8 cellular contexts compared by ENCODE assay signal in the genomic region with DNA sequence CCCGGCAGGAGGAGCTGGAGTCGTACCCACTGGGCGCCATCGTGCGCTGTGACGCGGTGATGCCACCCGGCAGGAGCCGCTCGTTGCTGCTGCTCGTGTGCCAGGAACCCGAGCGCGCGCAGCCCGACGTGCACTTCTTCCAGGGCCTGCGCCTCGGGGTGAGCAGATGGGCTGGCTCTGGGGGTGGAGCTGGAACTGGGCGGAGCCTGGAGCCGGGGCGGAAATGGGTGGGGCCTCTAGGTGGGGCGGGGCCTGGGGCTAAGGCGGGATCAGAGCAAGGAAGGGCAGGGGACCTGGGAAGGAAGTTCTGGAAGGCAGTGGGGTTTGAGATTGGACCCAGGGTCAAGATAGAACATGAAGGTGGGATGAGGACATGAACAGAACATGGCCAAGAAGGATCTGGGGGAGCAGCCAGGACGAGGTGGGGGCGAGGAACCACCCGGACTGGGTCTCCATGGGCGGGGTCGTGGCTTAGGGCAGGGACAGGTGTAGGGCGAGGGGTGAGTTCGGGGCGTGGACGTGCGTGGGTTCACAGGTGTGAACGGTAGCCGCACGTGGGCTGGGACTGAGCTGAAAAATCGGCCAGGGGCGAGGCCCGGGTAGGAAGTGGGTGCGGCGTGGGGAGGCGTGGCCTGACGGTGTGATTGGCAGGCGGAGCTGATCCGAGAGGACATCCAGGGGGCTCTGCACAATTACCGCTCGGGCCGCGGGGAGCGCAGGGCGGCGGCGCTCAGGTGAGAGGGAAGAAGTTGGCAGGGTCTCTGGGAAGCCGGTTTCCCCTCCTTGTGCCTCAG. TPM values are rescaled to one million over a fixed set of nuclear protein-coding genes. Genes with fewer than 3 reads are reported as not detected.
A peak's percentile ranks its signal among the peaks of the same experiment; 100 is the strongest.
DNase-seq lines count a peak whose midpoint lies in the region; ATAC-seq, FAIRE-seq and TF ChIP-seq lines count a peak whose summit lies in the region.

No MANE protein-coding gene starts in this region.

- no peak for TF ChIP-seq CTCF in GM12878 (IDR thresholded peaks at IDR 0.05 in 2 of 3, conservative IDR thresholded peaks at IDR 0.05 in 1 of 3; ENCODE audit: control insufficient read depth in 2 of 3, extremely low read depth in 1 of 3, insufficient read depth in 1 of 3, low read depth in 3 of 3, low read length in 3 of 3)

- TF ChIP-seq RAD21 in GM12878 (IDR thresholded peaks at IDR 0.05; ENCODE audit: insufficient read depth, low read depth, low read length), result no peak

- H3K9ac ChIP-seq in GM12878 (ENCODE audit: control insufficient read depth, insufficient read depth, low read length), result peak overlapping the region; percentile 13; the same call in 1 of the 2 replicates
- H3K9ac ChIP-seq in iPS-20b (ENCODE audit: low read depth, low read length), result peak overlapping the region; percentile 43; the same call in 1 of the 2 replicates

- H3K4me1 ChIP-seq in GM12878 (ENCODE audit: control insufficient read depth, insufficient read depth, low read length) (peaks cover 7% of the 10 kb centered on the region; the same call in 1 of the 2 replicates), iPS-20b (ENCODE audit: insufficient read depth, low read length) (peaks cover 8% of the 10 kb centered on the region; the same call in 1 of the 2 replicates)

- peak overlapping the region; percentile 97 for H3K4me2 ChIP-seq in GM12878 (ENCODE audit: control insufficient read depth, insufficient read depth)

- no peak for TF ChIP-seq EP300 in GM12878 (IDR thresholded peaks at IDR 0.05; ENCODE audit: borderline replicate concordance in 1 of 2, control insufficient read depth in 1 of 2, low read depth in 2 of 2, low read length in 2 of 2)

- H3K27ac Mint-ChIP-seq in T-helper 17 cell, result no peak overlapping the region

- H3K4me1 Mint-ChIP-seq in T-helper 17 cell, result peaks cover 19% of the 10 kb centered on the region

- WGBS in GM12878 (ENCODE audit: insufficient coverage, insufficient replicate concordance, low lambda C conversion rate, missing lambda C conversion rate), result 18% methylated on average over 46 of the region's 55 CpGs

- in situ Hi-C loops in GM12878 (cut with MboI), result no loop called here

- H3K27ac ChIP-seq in GM12878 (ENCODE audit: control insufficient read depth, insufficient read depth) (no peak overlapping the region), iPS-20b (ENCODE audit: low read length) (no peak overlapping the region)

- peaks cover 2% of the 10 kb centered on the region for H3K36me3 Mint-ChIP-seq in T-helper 17 cell (ENCODE audit: low read depth)

- H3K27me3 ChIP-seq in GM12878 (replicated peaks in 1 of 2; ENCODE audit: control insufficient read depth in 2 of 2, insufficient read depth in 2 of 2, low read length in 1 of 2) (no peaks in the 10 kb centered on the region; a peak in 1 of 4 replicates), iPS-20b (ENCODE audit: insufficient read depth, low read length) (peaks cover 71% of the 10 kb centered on the region)

- intact Hi-C loops in GM12878 (cut with micrococcal nuclease; ENCODE audit: unreplicated experiment), result no loop called here

- H3K9me3 ChIP-seq in T-helper 17 cell (ENCODE audit: control insufficient read depth, low read length, poor library complexity, severe bottlenecking) (no peaks in the 10 kb centered on the region), GM12878 (replicated peaks; ENCODE audit: control insufficient read depth, insufficient read depth, low read length) (no peaks in the 10 kb centered on the region; the same call in 2 of the 3 replicates), iPS-20b (ENCODE audit: insufficient read depth, low read depth, low read length) (no peaks in the 10 kb centered on the region)

- ATAC-seq in T-helper 17 cell, result peak; percentile 43
- peak; percentile 88 for ATAC-seq in GM12878

- H3K4me3 Mint-ChIP-seq in T-helper 17 cell, result peak overlapping the region; percentile 77

- POLR2A ChIA-PET in GM12878 (lab: Charles Lee), result interaction anchor here (0.9 kb wide), 1 partner anchor 70 kb away, joined by 3 read pairs; no protein-coding TSS in a partner anchor

- RAD21 ChIA-PET in GM12878 (lab: Charles Lee; ENCODE audit: unreplicated experiment), result interaction anchor here (1.0 to 1.7 kb wide), 2 partner anchors 18 to 406 kb away, joined by 3 to 6 read pairs; partner anchors contain the start of gene RDH13

- H2AFZ ChIP-seq in GM12878 (ENCODE audit: control insufficient read depth, low read depth, low read length), result peak overlapping the region; percentile 80

- DNase-seq in NCI-H1092 (lab: John Stamatoyannopoulos, UW) (peak; percentile 58), T-helper 17 cell (peak in 2 of 3 donors; percentile 29 to 30), GM12878 (ENCODE audit: low read depth, low spot score) (no peak), putamen (ENCODE audit: low spot score) (no peak), cortex of kidney (lab: John Stamatoyannopoulos, UW) (no peak)
- peak in 3 of 4 experiments; percentile 40 to 52 (median 43) for DNase-seq in stimulated activated CD4-positive, alpha-beta T cell treated with anti-CD3 and anti-CD28 coated beads, Interleukin-1b, Interleukin-23, amount 100 ng/mL, for 24 hours (ENCODE audit: low read depth in 4 of 4, low spot score in 1 of 4)

- FAIRE-seq in GM12878 (lab: Jason Lieb, UNC), result no peak

- H4K20me1 ChIP-seq in GM12878 (ENCODE audit: control insufficient read depth, insufficient read depth), result no peaks in the 10 kb centered on the region

- CTCF ChIA-PET in GM12878 (lab: Yijun Ruan, JAX), result interaction anchor here (0.8 to 1.0 kb wide), 2 partner anchors 9 to 17 kb away, joined by 3 to 5 read pairs; partner anchors contain the start of gene RDH13

- H3K36me3 ChIP-seq in GM12878 (ENCODE audit: control insufficient read depth in 2 of 2, insufficient read depth in 2 of 2, low read length in 1 of 2) (no peaks in the 10 kb centered on the region), iPS-20b (ENCODE audit: insufficient read depth, low read depth, low read length) (no peaks in the 10 kb centered on the region)

- no peaks in the 10 kb centered on the region for H3K79me2 ChIP-seq in GM12878 (ENCODE audit: control insufficient read depth, insufficient read depth, low read length)

- H3K4me3 ChIP-seq in GM08714 (ENCODE audit: low read length), result peak overlapping the region; percentile 65; the same call in 1 of the 2 replicates
- H3K4me3 ChIP-seq in GM12878, result peak overlapping the region; percentile 60; the same call in 1 of the 2 replicates
- peak overlapping the region; percentile 67 for H3K4me3 ChIP-seq in iPS-20b (ENCODE audit: low read length)

- TF ChIP-seq POLR2A in GM12878 (IDR thresholded peaks at IDR 0.05; ENCODE audit: low read depth, low read length), result peak; percentile 42; the same call in 1 of the 2 replicates

- SMC1A ChIA-PET in GM12878 (lab: Charles Lee; ENCODE audit: uncharacterized antibody, unreplicated experiment), result no interaction called here

- H3K27me3 Mint-ChIP-seq in T-helper 17 cell, result peaks cover 13% of the 10 kb centered on the region

- BruUV-seq in GM12878 (replicated peaks; lab: Mats Ljungman, UMichigan), result no TSS peak

RNA-seq across cellular contexts. Expression of gene EPS8L1, which starts 4.6 kb away (rescaled TPM):
- total RNA-seq in T-helper 17 cell (1 to 10 TPM; 1.8 to 3.3 TPM), GM12878 (2014; rRNA removed) (0.68 and 1.4 TPM in 2 replicates), GM12878 (2014; rRNA removed; fragmentation: Illumina TruSeq; extraction: Trizol) (0.64 and 0.72 TPM in 2 replicates), GM12878 (2021) (1.8 and 2.2 TPM in 2 replicates)
- total RNA-seq in GM12878 (2013; cell fraction: nucleolus; rRNA removed), result 0.69 and 0.92 TPM in 2 replicates
- not detected for polyA plus RNA-seq in GM12878 (2011; ENCODE audit: low read depth)
- polyA plus RNA-seq in GM12878 (2011; rRNA removed) (0.71 and 0.82 TPM in 2 replicates), GM12878 (2014; fragmentation: Illumina TruSeq; extraction: Trizol) (0.72 TPM in 1 of 2 replicates, not detected in the other), GM12878 (2014; fragmentation: Nextera tagmentation; extraction: Ambion mirVana) (not detected), GM12878 (2014; rRNA removed) (1.5 and 1.8 TPM in 2 replicates), GM12878 (2016; fragmentation: Nextera tagmentation; extraction: Ambion mirVana) (1 to 10 TPM; 1.2 to 2.1 TPM)
- 0.67 and 0.75 TPM in 2 replicates for polyA plus RNA-seq in GM12878 (2011; cell fraction: cytosol; rRNA removed)
- 4.1 and 5.4 TPM in 2 replicates for polyA plus RNA-seq in GM12878 (2011; cell fraction: nucleus; rRNA removed)
- polyA plus RNA-seq in GM12878 (2012), result 1.4 and 2.3 TPM in 2 replicates
- polyA minus RNA-seq in GM12878 (2011; rRNA and poly(A)+ RNA removed), result 0.37 and 0.41 TPM in 2 replicates
- polyA minus RNA-seq in GM12878 (2011; cell fraction: cytosol; rRNA and poly(A)+ RNA removed), result not detected in 2 replicates
- polyA minus RNA-seq in GM12878 (2011; cell fraction: nucleus; rRNA and poly(A)+ RNA removed), result 0.73 and 1.3 TPM in 2 replicates

RNA-seq across cellular contexts. Expression of gene RDH13, which starts 17.4 kb away (rescaled TPM):
- total RNA-seq in T-helper 17 cell (10 to 100 TPM; 11.3 to 12.9 TPM), GM12878 (2014; rRNA removed) (9.3 TPM in 2 replicates), GM12878 (2014; rRNA removed; fragmentation: Illumina TruSeq; extraction: Trizol) (3.8 and 4.0 TPM in 2 replicates), GM12878 (2021) (10.0 and 10.1 TPM in 2 replicates)
- 53.1 and 58.5 TPM in 2 replicates for total RNA-seq in GM12878 (2013; cell fraction: nucleolus; rRNA removed)
- 3.1 TPM for polyA plus RNA-seq in GM12878 (2011; ENCODE audit: low read depth)
- polyA plus RNA-seq in GM12878 (2011; rRNA removed) (9.0 and 11.6 TPM in 2 replicates), GM12878 (2014; fragmentation: Illumina TruSeq; extraction: Trizol) (4.1 and 5.0 TPM in 2 replicates), GM12878 (2014; fragmentation: Nextera tagmentation; extraction: Ambion mirVana) (1 to 10 TPM; 1.3 to 1.7 TPM), GM12878 (2014; rRNA removed) (7.7 and 8.5 TPM in 2 replicates), GM12878 (2016; fragmentation: Nextera tagmentation; extraction: Ambion mirVana) (10 to 100 TPM in 1 of 2 experiments, 1 to 10 TPM in 1; 9.8 to 11.5 TPM)
- polyA plus RNA-seq in GM12878 (2011; cell fraction: cytosol; rRNA removed), result 13.4 and 20.8 TPM in 2 replicates
- polyA plus RNA-seq in GM12878 (2011; cell fraction: nucleus; rRNA removed), result 32.1 and 38.4 TPM in 2 replicates
- 5.5 and 6.4 TPM in 2 replicates for polyA plus RNA-seq in GM12878 (2012)
- polyA minus RNA-seq in GM12878 (2011; rRNA and poly(A)+ RNA removed), result 15.9 and 19.3 TPM in 2 replicates
- polyA minus RNA-seq in GM12878 (2011; cell fraction: cytosol; rRNA and poly(A)+ RNA removed), result 6.0 and 9.3 TPM in 2 replicates
- polyA minus RNA-seq in GM12878 (2011; cell fraction: nucleus; rRNA and poly(A)+ RNA removed), result 12.2 and 26.3 TPM in 2 replicates

RNA-seq across cellular contexts. Expression of gene PPP1R12C, which starts 37.1 kb away (rescaled TPM):
- total RNA-seq in T-helper 17 cell (100 to 1,000 TPM; 133 to 173 TPM), GM12878 (2014; rRNA removed) (51.7 and 66.5 TPM in 2 replicates), GM12878 (2014; rRNA removed; fragmentation: Illumina TruSeq; extraction: Trizol) (25.2 and 28.2 TPM in 2 replicates), GM12878 (2021) (76.4 and 84.7 TPM in 2 replicates)
- total RNA-seq in GM12878 (2013; cell fraction: nucleolus; rRNA removed), result 33.5 and 40.4 TPM in 2 replicates
- polyA plus RNA-seq in GM12878 (2011; ENCODE audit: low read depth), result 17.0 TPM
- polyA plus RNA-seq in GM12878 (2011; rRNA removed) (9.6 and 23.0 TPM in 2 replicates), GM12878 (2014; fragmentation: Illumina TruSeq; extraction: Trizol) (3.5 and 18.0 TPM in 2 replicates), GM12878 (2014; fragmentation: Nextera tagmentation; extraction: Ambion mirVana) (1 to 10 TPM; 1.4 to 4.7 TPM), GM12878 (2014; rRNA removed) (83.4 and 101 TPM in 2 replicates), GM12878 (2016; fragmentation: Nextera tagmentation; extraction: Ambion mirVana) (10 to 100 TPM; 10.5 to 14.8 TPM)
- 20.2 and 37.2 TPM in 2 replicates for polyA plus RNA-seq in GM12878 (2011; cell fraction: cytosol; rRNA removed)
- 203 and 271 TPM in 2 replicates for polyA plus RNA-seq in GM12878 (2011; cell fraction: nucleus; rRNA removed)
- polyA plus RNA-seq in GM12878 (2012), result 48.6 and 64.4 TPM in 2 replicates
- 5.0 and 15.0 TPM in 2 replicates for polyA minus RNA-seq in GM12878 (2011; rRNA and poly(A)+ RNA removed)
- polyA minus RNA-seq in GM12878 (2011; cell fraction: cytosol; rRNA and poly(A)+ RNA removed), result 10.7 and 11.3 TPM in 2 replicates
- 24.3 and 37.7 TPM in 2 replicates for polyA minus RNA-seq in GM12878 (2011; cell fraction: nucleus; rRNA and poly(A)+ RNA removed)

RNA-seq across cellular contexts. Expression of gene GP6, which starts 42.3 kb away (rescaled TPM):
- 10 to 100 TPM in 1 of 2 donors, 1 to 10 TPM in 1; 1.8 to 22.1 TPM for total RNA-seq in T-helper 17 cell
- 0.84 TPM in 1 of 2 replicates, not detected in the other for total RNA-seq in GM12878 (2013; cell fraction: nucleolus; rRNA removed)
- total RNA-seq in GM12878 (2014; rRNA removed), result not detected in 2 replicates
- not detected in 2 replicates for total RNA-seq in GM12878 (2014; rRNA removed; fragmentation: Illumina TruSeq; extraction: Trizol)
- not detected in 2 replicates for total RNA-seq in GM12878 (2021)
- not detected for polyA plus RNA-seq in GM12878 (2011; ENCODE audit: low read depth)
- not detected in 2 replicates for polyA plus RNA-seq in GM12878 (2011; rRNA removed)
- polyA plus RNA-seq in GM12878 (2011; cell fraction: cytosol; rRNA removed), result 0.03 and 0.06 TPM in 2 replicates
- 0.09 and 0.10 TPM in 2 replicates for polyA plus RNA-seq in GM12878 (2011; cell fraction: nucleus; rRNA removed)
- 0.37 TPM in 1 of 2 replicates, not detected in the other for polyA plus RNA-seq in GM12878 (2012)
- polyA plus RNA-seq in GM12878 (2014; fragmentation: Illumina TruSeq; extraction: Trizol), result not detected in 2 replicates
- not detected for polyA plus RNA-seq in GM12878 (2014; fragmentation: Nextera tagmentation; extraction: Ambion mirVana)
- polyA plus RNA-seq in GM12878 (2014; rRNA removed), result not detected in 2 replicates
- polyA plus RNA-seq in GM12878 (2016; fragmentation: Nextera tagmentation; extraction: Ambion mirVana), result not detected
- polyA minus RNA-seq in GM12878 (2011; rRNA and poly(A)+ RNA removed), result not detected in 2 replicates
- polyA minus RNA-seq in GM12878 (2011; cell fraction: cytosol; rRNA and poly(A)+ RNA removed), result not detected in 2 replicates
- polyA minus RNA-seq in GM12878 (2011; cell fraction: nucleus; rRNA and poly(A)+ RNA removed), result 0.36 TPM in 1 of 2 replicates, not detected in the other

Comparison
In these comparisons a context has a peak if more than half of its experiments do, and no peak if none do; other contexts are left out.
1. DNase-seq: peak in NCI-H1092 (single experiment), T-helper 17 cell (2 of 3) and stimulated activated CD4-positive, alpha-beta T cell treated with anti-CD3 and anti-CD28 coated beads, Interleukin-1b, Interleukin-23, amount 100 ng/mL, for 24 hours (3 of 4); none in GM12878 (single experiment), putamen (single experiment) and cortex of kidney (single experiment).
2. Peak in every context shown above with its lines, with median percentiles within 50 percentile points of each other: H3K4me3 ChIP-seq.